In the genomic region with DNA sequence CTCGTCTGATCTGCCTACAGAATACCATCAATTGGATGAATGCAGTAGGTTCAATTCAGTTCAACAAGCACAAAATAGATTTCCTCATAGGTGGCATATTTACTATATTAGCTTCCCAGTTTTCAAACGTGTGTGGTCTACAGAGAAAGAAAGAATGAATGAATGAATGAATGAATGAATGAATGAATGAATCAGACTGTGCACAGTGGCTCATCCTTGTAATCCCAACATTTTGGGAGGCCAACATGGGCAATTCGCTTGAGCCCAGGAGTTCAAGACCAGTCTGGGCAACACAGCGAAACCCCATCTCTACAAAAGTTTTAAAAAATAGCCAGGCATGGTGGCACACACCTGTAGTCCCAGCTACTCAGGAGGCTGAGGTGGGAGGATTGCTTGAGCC, we compare ENCODE assay signal across 8 cellular contexts.
"Had no signal": no experiment of that assay in that cellular context is flagged by ENCODE, and none has a peak within 500 bp of the region (broad histone marks: within the 10 kb centered on the region; RNA-seq: fewer than 3 reads in every experiment).

No MANE protein-coding gene starts in this region.

- H2AFZ ChIP-seq: GM23338 had no signal

- H3K4me3 Mint-ChIP-seq: GM23338, H9 had no signal

- FAIRE-seq: H1, H54, HTR-8/SVneo had no signal

- ATAC-seq: GM23338 had no signal

- H3K27ac Mint-ChIP-seq: GM23338, H9 had no signal

- H3K4me2 ChIP-seq: GM23338 had no signal

- H3K4me3 ChIP-seq: GM23338 had no signal

- H3K9me3 Mint-ChIP-seq: GM23338, H9 had no signal

- DNase-seq: H9, HCEC 1CT, IMR-90, KBM-7 had no signal
